24 cellular contexts compared by ENCODE assay signal in genomic region chr4:120144634-120145033, GRCh38.
DNase-seq lines count a peak whose midpoint lies in the region; ATAC-seq and TF ChIP-seq lines count a peak whose summit lies in the region.
"Had no signal": no experiment of that assay in that cellular context is flagged by ENCODE, and none has a peak within 500 bp of the region (broad histone marks: within the 10 kb centered on the region; RNA-seq: fewer than 3 reads in every experiment).

No MANE protein-coding gene starts in this region.

- H3K4me2 ChIP-seq in neuronal stem cell (ENCODE audit: insufficient read depth, low read length, poor library complexity, severe bottlenecking): no peak overlapping the region
- H3K4me2 ChIP-seq: BLaER1, SK-N-SH had no signal

- no peak for ATAC-seq in HG03442 (IDR thresholded peaks at IDR 0.05; ENCODE audit: unreplicated experiment)
- ATAC-seq in GM21381 (IDR thresholded peaks at IDR 0.05; ENCODE audit: unreplicated experiment): no peak
- no peak for ATAC-seq in activated T-helper 17 cell treated with anti-CD3 and anti-CD28 coated beads, Interleukin-2, amount 50 U/mL, for 72 hours (replicated peaks)

- no peak overlapping the region for H3K23ac ChIP-seq in neuronal stem cell (ENCODE audit: low read depth, low read length, poor library complexity)

- DNase-seq in NCI-H1417 (lab: John Stamatoyannopoulos, UW): peak in 2 of 3 experiments; percentile 26 to 73
- DNase-seq in NCI-H1417 treated with DMSO at 0.1 percent for 48 hours (lab: John Stamatoyannopoulos, UW): no peak
- DNase-seq in NCI-H774 (lab: John Stamatoyannopoulos, UW): peak; percentile 1
- DNase-seq in foreskin fibroblast: peak; percentile 7 to 33
- DNase-seq in neuronal stem cell (ENCODE audit: low spot score): no peak
- DNase-seq: CD4-positive, CD25-positive, alpha-beta regulatory T cell; DMS153; DND-41; GM23248; HCEC 1CT; Karpas-422; NCI-H1092; NCI-H1436 treated with DMSO at 0.1 percent for 48 hours; NCI-H1930; NCI-H2107; NCI-H446; NCI-H524 treated with DMSO at 0.1 percent for 48 hours; SK-N-SH had no signal

- H3K4me3 ChIP-seq in foreskin fibroblast (ENCODE audit: low read depth in 1 of 2, low read length in 2 of 2): no peak overlapping the region
- H3K4me3 ChIP-seq in neuronal stem cell (ENCODE audit: low read length in 2 of 2): no peak overlapping the region
- H3K4me3 ChIP-seq: BLaER1, GM23248 had no signal

- no peak for TF ChIP-seq CTCF in foreskin fibroblast (IDR thresholded peaks at IDR 0.05; ENCODE audit: low read depth, low read length)

- H3K4me1 ChIP-seq in neuronal stem cell (ENCODE audit: control insufficient read depth in 2 of 2, insufficient read depth in 1 of 2, low read depth in 1 of 2, low read length in 2 of 2): no peaks in the 10 kb centered on the region
- H3K4me1 ChIP-seq: BLaER1 had no signal

- no peak overlapping the region for H3K27ac Mint-ChIP-seq in activated T-helper 17 cell treated with anti-CD3 and anti-CD28 coated beads, Interleukin-2, amount 50 U/mL, for 72 hours
- H3K27ac Mint-ChIP-seq: CD4-positive, CD25-positive, alpha-beta regulatory T cell had no signal

- H2BK120ac ChIP-seq in neuronal stem cell (ENCODE audit: low read depth, low read length): no peak overlapping the region

- no peak overlapping the region for H4K91ac ChIP-seq in neuronal stem cell (ENCODE audit: low read depth, low read length, poor library complexity)

- H3K36me3 Mint-ChIP-seq in activated T-helper 17 cell treated with anti-CD3 and anti-CD28 coated beads, Interleukin-2, amount 50 U/mL, for 72 hours (ENCODE audit: low read depth): no peaks in the 10 kb centered on the region
- H3K36me3 Mint-ChIP-seq: CD4-positive, CD25-positive, alpha-beta regulatory T cell had no signal

- H4K8ac ChIP-seq in neuronal stem cell (ENCODE audit: low read depth, low read length): no peak overlapping the region

- H2BK12ac ChIP-seq in neuronal stem cell (ENCODE audit: low read length): no peak overlapping the region

- no peak overlapping the region for H3K27ac ChIP-seq in neuronal stem cell (replicated peaks; ENCODE audit: low read length)
- H3K27ac ChIP-seq: 22Rv1, BLaER1, GM23248, HL-60 had no signal

- no peak overlapping the region for H3K18ac ChIP-seq in neuronal stem cell (ENCODE audit: low read length)

- H3K79me1 ChIP-seq in neuronal stem cell (ENCODE audit: low read depth, low read length): no peaks in the 10 kb centered on the region

- no peaks in the 10 kb centered on the region for H3K9me3 ChIP-seq in neuronal stem cell (replicated peaks in 1 of 2; ENCODE audit: control insufficient read depth in 2 of 2, insufficient read depth in 1 of 2, low read depth in 1 of 2, low read length in 2 of 2)
- H3K9me3 ChIP-seq: BLaER1, SK-N-SH had no signal

- peaks cover 4% of the 10 kb centered on the region for H3K27me3 Mint-ChIP-seq in activated T-helper 17 cell treated with anti-CD3 and anti-CD28 coated beads, Interleukin-2, amount 50 U/mL, for 72 hours

- no peak overlapping the region for H2AK5ac ChIP-seq in neuronal stem cell (ENCODE audit: low read depth, low read length)

- H3K27me3 ChIP-seq in neuronal stem cell (ENCODE audit: control insufficient read depth in 3 of 3, insufficient read depth in 3 of 3, low read depth in 1 of 3, low read length in 3 of 3): no peaks in the 10 kb centered on the region
- H3K27me3 ChIP-seq: BLaER1 had no signal

- no peaks in the 10 kb centered on the region for H3K4me1 Mint-ChIP-seq in activated T-helper 17 cell treated with anti-CD3 and anti-CD28 coated beads, Interleukin-2, amount 50 U/mL, for 72 hours
- H3K4me1 Mint-ChIP-seq: CD4-positive, CD25-positive, alpha-beta regulatory T cell had no signal

- H2BK5ac ChIP-seq in neuronal stem cell (ENCODE audit: low read length): no peak overlapping the region

- WGBS in neuronal stem cell (ENCODE audit: extremely low coverage in 2 of 2, insufficient read length in 2 of 2, insufficient replicate concordance in 1 of 2), 2 donors: no CpG with 5 or more reads among the region's 3 CpGs

- peak overlapping the region; percentile 4 for H2AFZ ChIP-seq in neuronal stem cell (ENCODE audit: low read length)
- H2AFZ ChIP-seq: GM23248 had no signal

- no peak overlapping the region for H3K9ac ChIP-seq in neuronal stem cell (ENCODE audit: low read depth, low read length, poor library complexity)
- H3K9ac ChIP-seq: BLaER1, GM23248, SK-N-SH had no signal

- H3K4ac ChIP-seq in neuronal stem cell (ENCODE audit: low read length): no peak overlapping the region

- H3K14ac ChIP-seq in neuronal stem cell (ENCODE audit: low read length): no peak overlapping the region

- no peaks in the 10 kb centered on the region for H3K9me3 Mint-ChIP-seq in activated T-helper 17 cell treated with anti-CD3 and anti-CD28 coated beads, Interleukin-2, amount 50 U/mL, for 72 hours

- H3K36me3 ChIP-seq in neuronal stem cell (replicated peaks in 1 of 2; ENCODE audit: control insufficient read depth in 2 of 2, insufficient read depth in 2 of 2, low read length in 2 of 2): no peaks in the 10 kb centered on the region
- H3K36me3 ChIP-seq: BLaER1 had no signal

- H2BK15ac ChIP-seq in neuronal stem cell (ENCODE audit: low read length): no peak overlapping the region

- no peak overlapping the region for H3K4me3 Mint-ChIP-seq in activated T-helper 17 cell treated with anti-CD3 and anti-CD28 coated beads, Interleukin-2, amount 50 U/mL, for 72 hours
- H3K4me3 Mint-ChIP-seq: CD4-positive, CD25-positive, alpha-beta regulatory T cell had no signal

Comparison
In these comparisons a context has a peak if more than half of its experiments do, and no peak if none do; other contexts are left out.
1. DNase-seq: peak in NCI-H1417 (2 of 3), NCI-H774 (single experiment) and foreskin fibroblast (2 of 2); none in NCI-H1417 treated with DMSO at 0.1 percent for 48 hours (single experiment) and neuronal stem cell (single experiment).